9 cellular contexts compared by ENCODE assay signal in the genomic region with DNA sequence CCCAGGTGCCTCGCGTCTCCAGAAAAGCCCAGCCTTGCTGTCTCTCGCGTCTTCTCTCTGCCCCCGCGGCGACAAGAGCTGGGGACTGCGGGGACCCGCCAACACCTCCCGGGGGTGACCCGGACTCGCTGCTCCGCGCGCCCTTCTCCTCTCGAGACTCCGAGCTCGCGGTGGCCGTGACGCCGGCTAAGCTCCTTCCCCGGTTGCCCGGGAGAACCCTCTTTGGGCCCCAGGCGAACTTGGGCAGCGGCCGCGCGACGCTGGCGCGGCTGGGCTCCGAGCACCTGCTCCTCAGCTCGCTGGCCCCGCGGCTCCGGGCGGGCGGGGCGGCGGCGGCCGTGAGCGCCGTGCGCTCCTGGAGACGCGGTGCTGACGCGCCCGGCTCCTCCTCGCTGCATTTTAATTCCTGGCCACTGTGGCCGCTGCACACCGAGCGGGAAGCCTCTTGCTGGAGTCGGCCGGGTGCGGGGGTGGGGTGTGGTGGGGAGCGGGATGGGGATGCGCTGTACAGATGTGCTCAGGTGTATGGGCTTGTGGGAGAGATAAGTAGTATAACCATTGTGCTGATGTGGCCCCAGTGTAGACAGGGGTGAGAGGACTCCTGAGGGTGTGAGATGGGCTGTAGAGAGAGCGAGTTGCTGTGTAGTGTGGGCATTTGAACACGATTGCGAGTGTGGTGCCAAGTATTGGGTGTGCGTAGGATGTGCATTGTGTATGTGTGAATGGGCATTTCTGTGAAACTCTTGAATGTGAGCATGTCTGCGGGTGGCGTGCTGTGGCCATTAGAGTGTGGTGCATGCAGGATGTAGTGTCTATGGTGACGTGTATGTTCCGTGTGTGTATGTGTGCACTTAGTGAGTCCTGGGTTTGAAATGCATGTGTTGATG. TPM values are rescaled to one million over a fixed set of nuclear protein-coding genes. Genes with fewer than 3 reads are reported as not detected.
DNase-seq lines count a peak whose midpoint lies in the region; ATAC-seq and TF ChIP-seq lines count a peak whose summit lies in the region.
"Had no signal": no experiment of that assay in that cellular context is flagged by ENCODE, and none has a peak within 500 bp of the region (broad histone marks: within the 10 kb centered on the region; RNA-seq: fewer than 3 reads in every experiment).

A gene (minus strand): TSS at position 315 of the 887 bp plus-strand sequence.

- H4K20me1 ChIP-seq in BLaER1 treated with 17β-estradiol and CSF1 and Interleukin-3, amounts not matched to agents 10 nM and 100 nM = peaks cover 0 to 9% (median 0%) of the 10 kb centered on the region in 11 experiments; a peak in 5 of 22 replicates
- H4K20me1 ChIP-seq in MM.1S (ENCODE audit: insufficient read depth, low read length) = no peaks in the 10 kb centered on the region

- DNase-seq in NCI-H345 (lab: John Stamatoyannopoulos, UW) (peak; percentile 72), nephron progenitor cell (peak; percentile 69), MM.1S (no peak)
- DNase-seq in effector memory CD8-positive, alpha-beta T cell = no peak
- no peak for DNase-seq in activated naive CD4-positive, alpha-beta T cell treated with anti-CD3 and anti-CD28 coated beads for 36 hours

- no peaks in the 10 kb centered on the region; a peak in 1 of 22 replicates for H3K36me3 ChIP-seq in BLaER1 treated with 17β-estradiol and CSF1 and Interleukin-3, amounts not matched to agents 10 nM and 100 nM
- no peaks in the 10 kb centered on the region for H3K36me3 ChIP-seq in MM.1S (replicated peaks; ENCODE audit: insufficient read depth, low read length)

- no peaks in the 10 kb centered on the region for H3F3A ChIP-seq in MM.1S (ENCODE audit: insufficient read depth, low read length)

- no peak for ATAC-seq in effector memory CD8-positive, alpha-beta T cell (replicated peaks)
- ATAC-seq in GM18502 (IDR thresholded peaks at IDR 0.05; ENCODE audit: poor library complexity, unreplicated experiment) (no peak), HG03521 (IDR thresholded peaks at IDR 0.05; ENCODE audit: unreplicated experiment) (no peak)

- peak within 1 kb of the TSS in 9 of 11 experiments; percentile 36 to 89 (median 81); a peak in 17 of 22 replicates for H3K27ac ChIP-seq in BLaER1 treated with 17β-estradiol and CSF1 and Interleukin-3, amounts not matched to agents 10 nM and 100 nM
- H3K27ac ChIP-seq in MM.1S (ENCODE audit: low read length) = no peak within 1 kb of the TSS

- no peaks in the 10 kb centered on the region for H3K9me3 ChIP-seq in BLaER1 treated with 17β-estradiol and CSF1 and Interleukin-3, amounts not matched to agents 10 nM and 100 nM (replicated peaks in 1 of 11)
- H3K9me3 ChIP-seq in MM.1S (replicated peaks; ENCODE audit: insufficient read depth, low read length) = no peaks in the 10 kb centered on the region

- peak within 1 kb of the TSS; percentile 8 to 64 for H3K4me3 Mint-ChIP-seq in effector memory CD8-positive, alpha-beta T cell
- H3K4me3 Mint-ChIP-seq in nephron progenitor cell = peak within 1 kb of the TSS; percentile 80
- H3K4me3 Mint-ChIP-seq in activated naive CD4-positive, alpha-beta T cell treated with anti-CD3 and anti-CD28 coated beads for 36 hours = no peak within 1 kb of the TSS

- H3K27me3 Mint-ChIP-seq in effector memory CD8-positive, alpha-beta T cell = peaks cover 40 to 66% of the 10 kb centered on the region in 2 donors
- peaks cover 53% of the 10 kb centered on the region for H3K27me3 Mint-ChIP-seq in nephron progenitor cell (ENCODE audit: low read depth, poor library complexity)
- H3K27me3 Mint-ChIP-seq in activated naive CD4-positive, alpha-beta T cell treated with anti-CD3 and anti-CD28 coated beads for 36 hours (ENCODE audit: low read depth) = peaks cover 36% of the 10 kb centered on the region

- no peaks in the 10 kb centered on the region for H3K9me3 Mint-ChIP-seq in effector memory CD8-positive, alpha-beta T cell
- no peaks in the 10 kb centered on the region for H3K9me3 Mint-ChIP-seq in nephron progenitor cell
- no peaks in the 10 kb centered on the region for H3K9me3 Mint-ChIP-seq in activated naive CD4-positive, alpha-beta T cell treated with anti-CD3 and anti-CD28 coated beads for 36 hours

- H3K4me1 ChIP-seq in BLaER1 treated with 17β-estradiol and CSF1 and Interleukin-3, amounts not matched to agents 10 nM and 100 nM = peaks cover 8 to 79% (median 63%) of the 10 kb centered on the region in 10 experiments; a peak in 19 of 20 replicates
- H3K4me1 ChIP-seq in MM.1S (ENCODE audit: low read length) = no peaks in the 10 kb centered on the region

- no peak within 1 kb of the TSS for H2AFZ ChIP-seq in MM.1S (ENCODE audit: low read length)

- peaks cover 0 to 44% (median 0%) of the 10 kb centered on the region in 11 experiments; a peak in 6 of 22 replicates for H3K27me3 ChIP-seq in BLaER1 treated with 17β-estradiol and CSF1 and Interleukin-3, amounts not matched to agents 10 nM and 100 nM
- H3K27me3 ChIP-seq in MM.1S (replicated peaks; ENCODE audit: insufficient read depth, low read length) = peaks cover 20% of the 10 kb centered on the region

- CTCF ChIA-PET in activated naive CD4-positive, alpha-beta T cell treated with anti-CD3 and anti-CD28 coated beads for 36 hours (lab: Charles Lee) = no interaction called here

- TF ChIP-seq CTCF in nephron progenitor cell (IDR thresholded peaks at IDR 0.05) = no peak
- TF ChIP-seq CTCF in MM.1S (IDR thresholded peaks at IDR 0.05; ENCODE audit: low read length) = no peak

- H3K4me3 ChIP-seq in BLaER1 treated with 17β-estradiol and CSF1 and Interleukin-3, amounts not matched to agents 10 nM and 100 nM = peak within 1 kb of the TSS; percentile 66 to 85 (median 78)
- H3K4me3 ChIP-seq in MM.1S (ENCODE audit: low read length) = no peak within 1 kb of the TSS

- H3K27ac Mint-ChIP-seq in effector memory CD8-positive, alpha-beta T cell = no peak within 1 kb of the TSS
- no peak within 1 kb of the TSS for H3K27ac Mint-ChIP-seq in nephron progenitor cell
- no peak within 1 kb of the TSS for H3K27ac Mint-ChIP-seq in activated naive CD4-positive, alpha-beta T cell treated with anti-CD3 and anti-CD28 coated beads for 36 hours

- H3K79me2 ChIP-seq in MM.1S (ENCODE audit: low read length) = no peaks in the 10 kb centered on the region

- peaks cover 5 to 9% of the 10 kb centered on the region in 2 donors for H3K4me1 Mint-ChIP-seq in effector memory CD8-positive, alpha-beta T cell (ENCODE audit: low read depth in 2 of 2)
- peaks cover 17% of the 10 kb centered on the region for H3K4me1 Mint-ChIP-seq in nephron progenitor cell
- H3K4me1 Mint-ChIP-seq in activated naive CD4-positive, alpha-beta T cell treated with anti-CD3 and anti-CD28 coated beads for 36 hours (ENCODE audit: low read depth) = peaks cover 9% of the 10 kb centered on the region

- H3K4me2 ChIP-seq in BLaER1 treated with 17β-estradiol and CSF1 and Interleukin-3, amounts not matched to agents 10 nM and 100 nM = peak within 1 kb of the TSS; percentile 93 to 100 (median 99)
- no peak within 1 kb of the TSS for H3K4me2 ChIP-seq in MM.1S (ENCODE audit: low read depth, low read length)

- intact Hi-C loops in activated naive CD4-positive, alpha-beta T cell treated with anti-CD3 and anti-CD28 coated beads for 36 hours (cut with micrococcal nuclease) = no loop called here

- peak within 1 kb of the TSS; percentile 45 to 92 (median 78); a peak in 21 of 22 replicates for H3K9ac ChIP-seq in BLaER1 treated with 17β-estradiol and CSF1 and Interleukin-3, amounts not matched to agents 10 nM and 100 nM
- no peak within 1 kb of the TSS for H3K9ac ChIP-seq in MM.1S (ENCODE audit: low read length)

- H3K9me2 ChIP-seq in MM.1S (replicated peaks; ENCODE audit: insufficient read depth, low read length) = no peaks in the 10 kb centered on the region

- H3K36me3 Mint-ChIP-seq in effector memory CD8-positive, alpha-beta T cell (ENCODE audit: insufficient read depth) = peaks cover 2% of the 10 kb centered on the region
- H3K36me3 Mint-ChIP-seq in nephron progenitor cell (ENCODE audit: low read depth) = no peaks in the 10 kb centered on the region
- H3K36me3 Mint-ChIP-seq in activated naive CD4-positive, alpha-beta T cell treated with anti-CD3 and anti-CD28 coated beads for 36 hours (ENCODE audit: low read depth) = no peaks in the 10 kb centered on the region

RNA-seq across cellular contexts. Expression of the gene that starts here (rescaled TPM):
- not detected for total RNA-seq in activated naive CD4-positive, alpha-beta T cell treated with anti-CD3 and anti-CD28 coated beads for 36 hours
- total RNA-seq: skeletal muscle tissue had no signal

Comparison
In these comparisons a context has a peak if more than half of its experiments do, and no peak if none do; other contexts are left out.
1. DNase-seq: peak in NCI-H345 (single experiment) and nephron progenitor cell (single experiment); none in effector memory CD8-positive, alpha-beta T cell (0 of 3), MM.1S (single experiment) and activated naive CD4-positive, alpha-beta T cell treated with anti-CD3 and anti-CD28 coated beads for 36 hours (single experiment).